ENCODE assay signal across 21 cellular contexts in genomic region chr4:116499-116898, GRCh38.
"Had no signal": no experiment of that assay in that cellular context is flagged by ENCODE, and none has a peak within 500 bp of the region (broad histone marks: within the 10 kb centered on the region; RNA-seq: fewer than 3 reads in every experiment).

No MANE protein-coding gene starts in this region.

- H3K27ac Mint-ChIP-seq: naive thymus-derived CD8-positive, alpha-beta T cell; neural progenitor cell; progenitor cell of endocrine pancreas had no signal

- ATAC-seq: esophagus mucosa; heart right ventricle; naive thymus-derived CD8-positive, alpha-beta T cell; right cardiac atrium; upper lobe of right lung had no signal

- H3K4me3 ChIP-seq: coronary artery, dorsolateral prefrontal cortex, heart right ventricle, neural progenitor cell, ovary, testis, tibial nerve, upper lobe of right lung, vagina had no signal

- H3K9ac ChIP-seq: neural progenitor cell had no signal

- H3K27me3 ChIP-seq: neural progenitor cell, ovary, testis, tibial nerve, vagina had no signal

- H3K4me3 Mint-ChIP-seq: neural progenitor cell had no signal

- H2AFZ ChIP-seq: neural progenitor cell had no signal

- H3K9me3 ChIP-seq: testis, upper lobe of right lung, vagina had no signal

- H3K27me3 Mint-ChIP-seq: progenitor cell of endocrine pancreas had no signal

- H3K27ac ChIP-seq: coronary artery, dorsolateral prefrontal cortex, heart right ventricle, neural progenitor cell, ovary, testis, upper lobe of right lung, vagina had no signal

- DNase-seq: dorsolateral prefrontal cortex; effector CD8-positive, alpha-beta T cell; heart right ventricle; hypothalamus; kidney glomerular epithelial cell; mammary epithelial cell; naive thymus-derived CD8-positive, alpha-beta T cell; nucleus accumbens; ovary; right cardiac atrium; small intestine; stimulated activated CD4-positive, alpha-beta T cell treated with anti-CD3 and anti-CD28 coated beads, Interleukin-12 subunit alpha, Interleukin-12 subunit beta, amount 100 ng/mL, for 4 hours; stimulated activated naive CD4-positive, alpha-beta T cell treated with Interleukin-2 at 50 U/mL for 16 hours; testis; upper lobe of right lung had no signal

- H3K4me2 ChIP-seq: neural progenitor cell had no signal

- H3K4me1 Mint-ChIP-seq: neural progenitor cell had no signal

- H3K36me3 ChIP-seq: heart right ventricle, neural progenitor cell, ovary, tibial nerve, upper lobe of right lung, vagina had no signal

- H3K36me3 Mint-ChIP-seq: neural progenitor cell had no signal
